Comparison of ENCODE assay signal across 3 cellular contexts in genomic region chr18:48975817-48976649, GRCh38.
TF ChIP-seq lines count a peak whose summit lies in the region.

No MANE protein-coding gene starts in this region.

TF ChIP-seq in GM12891, 5 proteins besides CTCF, POLR2A, EP300 and RAD21 (continued from another document):
- TF ChIP-seq POU2F2 (IDR thresholded peaks at IDR 0.05; ENCODE audit: low read depth, low read length) (no peak), SPI1 (IDR thresholded peaks at IDR 0.05; ENCODE audit: low read depth, low read length) (no peak), TAF1 (IDR thresholded peaks at IDR 0.05; ENCODE audit: low read depth, low read length) (no peak)

TF ChIP-seq in HEK293T, 16 proteins besides CTCF, POLR2A, EP300 and RAD21:
- TF ChIP-seq PKNOX1 (IDR thresholded peaks at IDR 0.05) (no peak), ZNF384 (IDR thresholded peaks at IDR 0.05) (no peak), L3MBTL2 (conservative IDR thresholded peaks at IDR 0.05) (no peak)

TF ChIP-seq in endothelial cell of umbilical vein, 7 proteins besides CTCF, POLR2A, EP300 and RAD21 (continued from another document):
- TF ChIP-seq EZH2 (IDR thresholded peaks at IDR 0.05; ENCODE audit: borderline replicate concordance, low read depth, low read length, severe bottlenecking) (no peak), POLR2AphosphoS5 (IDR thresholded peaks at IDR 0.05; ENCODE audit: insufficient read depth, low read depth, low read length) (no peak), FOS (IDR thresholded peaks at IDR 0.05; ENCODE audit: borderline replicate concordance, insufficient read depth, low read length) (no peak), MAX (IDR thresholded peaks at IDR 0.05; ENCODE audit: insufficient read depth, insufficient read length) (no peak)
